In the genomic region with DNA sequence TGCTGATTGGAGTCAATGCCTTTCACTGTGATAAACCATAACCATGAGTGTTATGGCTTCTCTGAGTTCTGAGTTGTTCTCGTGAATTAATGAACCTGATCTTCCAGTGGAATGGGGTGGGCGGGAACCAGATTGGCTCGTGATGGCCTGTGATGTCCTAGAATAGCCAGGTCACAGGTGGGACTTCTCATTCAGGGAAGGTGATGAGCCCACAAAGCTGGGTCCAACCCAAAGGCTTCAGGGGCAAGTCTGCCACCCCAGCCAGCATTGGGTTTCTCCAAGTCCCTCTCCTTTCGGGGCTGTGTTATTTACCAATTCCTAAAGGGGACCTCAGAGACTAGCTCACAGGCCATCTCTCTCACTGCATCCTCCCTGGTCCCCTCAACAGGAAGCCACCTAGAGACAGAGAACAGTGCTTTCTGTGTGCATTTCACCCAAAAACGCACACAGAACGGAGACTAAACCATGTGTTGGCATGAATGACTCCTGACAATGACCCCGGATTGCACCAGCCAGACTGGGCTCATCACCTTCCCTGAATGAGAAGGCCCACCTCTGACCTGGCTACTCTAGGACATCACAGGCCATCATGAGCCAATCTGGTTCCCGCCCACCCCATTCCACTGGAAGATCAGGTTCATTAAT, we compare ENCODE assay signal across 1 cellular context.
TF ChIP-seq lines count a peak whose summit lies in the region.

No MANE protein-coding gene starts in this region.

TF ChIP-seq in H1, 55 proteins besides CTCF, POLR2A, EP300 and RAD21:
- TF ChIP-seq TEAD4 (IDR thresholded peaks at IDR 0.05; ENCODE audit: low read depth, low read length) = no peak
- TF ChIP-seq, protein P1, sequence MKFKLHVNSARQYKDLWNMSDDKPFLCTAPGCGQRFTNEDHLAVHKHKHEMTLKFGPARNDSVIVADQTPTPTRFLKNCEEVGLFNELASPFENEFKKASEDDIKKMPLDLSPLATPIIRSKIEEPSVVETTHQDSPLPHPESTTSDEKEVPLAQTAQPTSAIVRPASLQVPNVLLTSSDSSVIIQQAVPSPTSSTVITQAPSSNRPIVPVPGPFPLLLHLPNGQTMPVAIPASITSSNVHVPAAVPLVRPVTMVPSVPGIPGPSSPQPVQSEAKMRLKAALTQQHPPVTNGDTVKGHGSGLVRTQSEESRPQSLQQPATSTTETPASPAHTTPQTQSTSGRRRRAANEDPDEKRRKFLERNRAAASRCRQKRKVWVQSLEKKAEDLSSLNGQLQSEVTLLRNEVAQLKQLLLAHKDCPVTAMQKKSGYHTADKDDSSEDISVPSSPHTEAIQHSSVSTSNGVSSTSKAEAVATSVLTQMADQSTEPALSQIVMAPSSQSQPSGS (IDR thresholded peaks at IDR 0.05; ENCODE audit: low read length) = no peak
- TF ChIP-seq EGR1 (IDR thresholded peaks at IDR 0.05; ENCODE audit: borderline replicate concordance, low read depth, low read length) = no peak
- TF ChIP-seq JUN (IDR thresholded peaks at IDR 0.05; ENCODE audit: low read depth, low read length) = no peak
- no peak for TF ChIP-seq POU5F1 (IDR thresholded peaks at IDR 0.05; ENCODE audit: low read depth, low read length)
- TF ChIP-seq CBX8 (IDR thresholded peaks at IDR 0.05; ENCODE audit: borderline replicate concordance, low read depth, low read length) = no peak
- TF ChIP-seq SIN3A (conservative IDR thresholded peaks at IDR 0.05 in 1 of 2, IDR thresholded peaks at IDR 0.05 in 1 of 2; ENCODE audit: low read depth in 1 of 2, low read length in 2 of 2) = no peak
